23 cellular contexts compared by ENCODE assay signal in genomic region chr15:66963084-66963483, GRCh38.
"Had no signal": no experiment of that assay in that cellular context is flagged by ENCODE, and none has a peak within 500 bp of the region (broad histone marks: within the 10 kb centered on the region; RNA-seq: fewer than 3 reads in every experiment).

No MANE protein-coding gene starts in this region.

- H3K27ac ChIP-seq: colonic mucosa, epithelial cell of prostate, esophagus squamous epithelium, gastrocnemius medialis, heart right ventricle, left ventricle myocardium inferior, lower lobe of right lung had no signal

- H3K4me3 ChIP-seq: colonic mucosa, esophagus squamous epithelium, gastrocnemius medialis, heart right ventricle, left ventricle myocardium inferior, lower lobe of right lung had no signal

- DNase-seq: cerebellar nuclear complex; colonic mucosa; effector CD8-positive, alpha-beta T cell; effector memory CD8-positive, alpha-beta T cell; endodermal cell; erythroblast; esophagus squamous epithelium; foreskin melanocyte; gastrocnemius medialis; glutamatergic neuron; head of caudate nucleus; heart right ventricle; hippocampal formation; left cardiac atrium; left ventricle myocardium inferior; lower lobe of right lung; mesenchymal stem cell; midbrain had no signal

- ATAC-seq: effector memory CD8-positive, alpha-beta T cell; esophagus mucosa; gastrocnemius medialis; left cardiac atrium; lower lobe of right lung had no signal

- FAIRE-seq: endometrium, islet of Langerhans, keratinocyte had no signal
